Comparison of ENCODE assay signal across 28 cellular contexts in genomic region chr3:19940643-19941042, GRCh38. TPM values are rescaled to one million over a fixed set of nuclear protein-coding genes. Genes with fewer than 3 reads are reported as not detected.
"Had no signal": no experiment of that assay in that cellular context is flagged by ENCODE, and none has a peak within 500 bp of the region (broad histone marks: within the 10 kb centered on the region; RNA-seq: fewer than 3 reads in every experiment).

No MANE protein-coding gene starts in this region.

- H3K4me1 ChIP-seq: gastrocnemius medialis, left lung, lower lobe of right lung had no signal

- H3K36me3 ChIP-seq: esophagus muscularis mucosa, gastrocnemius medialis, heart right ventricle, left lung, lower lobe of right lung had no signal

- H3K4me3 ChIP-seq: coronary artery, dorsolateral prefrontal cortex, esophagus muscularis mucosa, gastrocnemius medialis, heart right ventricle, left lung, lower lobe of right lung, mucosa of descending colon had no signal

- H3K9me3 ChIP-seq: esophagus muscularis mucosa, gastrocnemius medialis, heart right ventricle, left lung, lower lobe of right lung, mucosa of descending colon had no signal

- ATAC-seq: gastrocnemius medialis, heart right ventricle, left cardiac atrium, left lung, left ventricle myocardium superior, lower lobe of right lung, mucosa of descending colon had no signal

- FAIRE-seq: colon, endothelial cell of umbilical vein, islet of Langerhans, keratinocyte had no signal

- DNase-seq: dermis blood vessel endothelial cell; dorsolateral prefrontal cortex; effector CD4-positive, alpha-beta T cell; effector memory CD4-positive, alpha-beta T cell; erythroblast; foreskin melanocyte; gastrocnemius medialis; glutamatergic neuron; head of caudate nucleus; heart right ventricle; hippocampal formation; left cardiac atrium; left lung; left ventricle myocardium superior; lower lobe of right lung; mesenchymal stem cell; mucosa of descending colon; naive B cell had no signal

- H3K27me3 ChIP-seq: dorsolateral prefrontal cortex, esophagus muscularis mucosa, gastrocnemius medialis, left lung had no signal

- H3K27ac ChIP-seq: coronary artery, dorsolateral prefrontal cortex, epithelial cell of prostate, esophagus muscularis mucosa, gastrocnemius medialis, heart right ventricle, left lung, lower lobe of right lung had no signal

RNA-seq across cellular contexts. Expression of gene EFHB, which starts 6.6 kb away (rescaled TPM):
- total RNA-seq: dermis blood vessel endothelial cell, fibroblast of villous mesenchyme, gastrocnemius medialis, glomerular endothelial cell, left ventricle myocardium superior, myocyte had no signal
- polyA plus RNA-seq: endothelial cell of umbilical vein had no signal
